Comparison of ENCODE assay signal across 8 cellular contexts in the genomic region with DNA sequence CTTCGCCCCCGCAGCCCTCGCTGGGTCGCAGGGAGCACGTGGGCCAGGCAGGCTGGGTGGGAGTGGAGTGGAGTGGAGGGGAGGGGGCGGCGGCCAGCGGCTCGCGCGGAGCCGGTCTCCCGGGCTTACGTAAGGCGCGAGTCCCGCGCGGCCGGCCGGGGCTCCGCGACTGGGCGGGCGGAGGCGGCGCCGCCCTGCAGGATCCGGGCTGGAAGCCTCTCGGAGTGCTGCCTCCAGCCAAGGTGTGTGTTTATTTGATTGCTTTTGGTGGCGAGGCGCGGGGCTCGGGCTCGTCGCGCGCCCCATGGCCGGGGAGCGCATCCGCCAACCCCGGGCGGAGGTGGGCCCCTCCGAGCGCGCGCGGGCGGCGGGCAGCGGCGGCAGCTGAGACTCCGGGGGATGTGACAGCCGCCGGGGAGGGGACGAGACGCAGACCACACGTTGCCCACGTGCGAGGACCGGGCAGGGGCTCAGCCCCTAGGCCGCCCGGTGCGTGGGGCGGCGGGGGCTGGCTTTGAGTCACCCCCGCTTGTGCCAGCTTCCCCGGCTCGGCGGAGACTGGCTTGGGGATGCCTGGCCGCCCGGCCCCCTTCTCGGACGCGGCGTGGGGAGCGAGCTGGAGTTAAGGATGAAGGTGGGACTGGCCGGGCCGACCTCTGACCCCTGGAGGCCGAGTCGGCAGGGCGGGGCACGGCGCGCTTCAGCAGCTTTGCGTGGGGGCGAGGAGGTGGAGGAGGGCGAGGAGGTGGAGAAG. TPM values are rescaled to one million over a fixed set of nuclear protein-coding genes. Genes with fewer than 3 reads are reported as not detected.
A peak's percentile ranks its signal among the peaks of the same experiment; 100 is the strongest.
DNase-seq lines count a peak whose midpoint lies in the region; ATAC-seq, FAIRE-seq and TF ChIP-seq lines count a peak whose summit lies in the region.

No MANE protein-coding gene starts in this region.

- CTCF ChIA-PET in CD4-positive, alpha-beta T cell (lab: Charles Lee): no interaction called here

- peak overlapping the region; percentile 89 for H2AFZ ChIP-seq in hepatocyte

- no peak overlapping the region for H3K27ac ChIP-seq in CD4-positive, alpha-beta T cell (ENCODE audit: low read depth, low read length)
- H3K27ac ChIP-seq in hepatocyte: peak overlapping the region; percentile 78

- no peak for FAIRE-seq in GM19239 (lab: Jason Lieb, UNC)
- no peak for FAIRE-seq in RCC 7860 (lab: Jason Lieb, UNC)

- H3K4me3 Mint-ChIP-seq in CD4-positive, alpha-beta T cell: peak overlapping the region; percentile 81

- H3K27ac Mint-ChIP-seq in CD4-positive, alpha-beta T cell: no peak overlapping the region

- peak overlapping the region; percentile 98 for H3K4me2 ChIP-seq in hepatocyte

- 1% methylated on average over 40 of the region's 88 CpGs for WGBS in hepatocyte (ENCODE audit: low lambda C conversion rate, missing lambda C conversion rate)

- ATAC-seq in CD4-positive, alpha-beta T cell (ENCODE audit: poor library complexity): peak; percentile 22
- ATAC-seq in HG03196 (IDR thresholded peaks at IDR 0.05; ENCODE audit: unreplicated experiment): peak; percentile 62
- ATAC-seq in sciatic nerve: peak; percentile 43

- H3K9me3 Mint-ChIP-seq in CD4-positive, alpha-beta T cell: no peaks in the 10 kb centered on the region

- intact Hi-C loops in CD4-positive, alpha-beta T cell (cut with DNase I, micrococcal nuclease): no loop called here
- intact Hi-C loops in sciatic nerve (cut with DNase I): no loop called here

- DNase-seq in CD4-positive, alpha-beta T cell: peak in 4 of 10 experiments; percentile 1 to 6 (median 1)
- DNase-seq in GM19239 (ENCODE audit: insufficient read length, low spot score) (peak; percentile 53), RCC 7860 (ENCODE audit: low spot score) (peak; percentile 60), anterior cingulate cortex (lab: John Stamatoyannopoulos, UW) (peak in 33 of 58 donors; percentile 6 to 54 (median 28)), hepatocyte (ENCODE audit: low spot score) (peak; percentile 78), sciatic nerve (ENCODE audit: low spot score) (peak; percentile 71), cerebellar nuclear complex (lab: John Stamatoyannopoulos, UW) (no peak)

- no peak for TF ChIP-seq CTCF in CD4-positive, alpha-beta T cell (IDR thresholded peaks at IDR 0.05)
- no peak for TF ChIP-seq CTCF in hepatocyte (IDR thresholded peaks at IDR 0.05; ENCODE audit: poor library complexity)

- H3K9me3 ChIP-seq in CD4-positive, alpha-beta T cell (ENCODE audit: control insufficient read depth, low read length): no peaks in the 10 kb centered on the region
- H3K9me3 ChIP-seq in hepatocyte (ENCODE audit: low read depth): no peaks in the 10 kb centered on the region

- peaks cover 4% of the 10 kb centered on the region for H3K4me1 ChIP-seq in hepatocyte (ENCODE audit: insufficient read depth)

- peaks cover 40% of the 10 kb centered on the region for H3K27me3 ChIP-seq in CD4-positive, alpha-beta T cell (ENCODE audit: control insufficient read depth, insufficient read depth, low read length)
- peaks cover 10% of the 10 kb centered on the region for H3K27me3 ChIP-seq in hepatocyte

- POLR2A ChIA-PET in CD4-positive, alpha-beta T cell (lab: Charles Lee): no interaction called here

- H3K79me2 ChIP-seq in hepatocyte: peaks cover 27% of the 10 kb centered on the region

- peak overlapping the region; percentile 69 for H3K4me3 ChIP-seq in hepatocyte

- no peaks in the 10 kb centered on the region for H3K9me2 ChIP-seq in hepatocyte (replicated peaks; ENCODE audit: insufficient read depth)

- peaks cover 68% of the 10 kb centered on the region for H3K27me3 Mint-ChIP-seq in CD4-positive, alpha-beta T cell

- H3K36me3 Mint-ChIP-seq in CD4-positive, alpha-beta T cell (ENCODE audit: low read depth): no peaks in the 10 kb centered on the region

- H3K4me1 Mint-ChIP-seq in CD4-positive, alpha-beta T cell (ENCODE audit: low read depth): peaks cover 15% of the 10 kb centered on the region

- H4K20me1 ChIP-seq in hepatocyte (ENCODE audit: insufficient read depth, poor library complexity, severe bottlenecking): no peaks in the 10 kb centered on the region

- H3K36me3 ChIP-seq in hepatocyte (replicated peaks; ENCODE audit: insufficient read depth, low read depth): no peaks in the 10 kb centered on the region

RNA-seq across cellular contexts. Expression of gene AK4, which starts 0.4 kb away (rescaled TPM):
- under 1 TPM; 0.08 to 0.14 TPM for total RNA-seq in CD4-positive, alpha-beta T cell
- total RNA-seq in hepatocyte: 76.1 and 82.7 TPM in 2 replicates
- 50.5 and 61.5 TPM in 2 replicates for polyA plus RNA-seq in hepatocyte
- total RNA-seq in sciatic nerve: 27.6 TPM

Comparison
In these comparisons a context has a peak if more than half of its experiments do, and no peak if none do; other contexts are left out.
1. DNase-seq: peak in GM19239 (single experiment), RCC 7860 (single experiment), anterior cingulate cortex (33 of 58), hepatocyte (single experiment) and sciatic nerve (single experiment); none in cerebellar nuclear complex (0 of 2).
2. RNA of gene AK4, which starts 0.4 kb away (total RNA-seq): 76.1 to 82.7 TPM in hepatocyte and 27.6 TPM in sciatic nerve (single experiment); 0.08 to 0.14 TPM in CD4-positive, alpha-beta T cell; every median in the first group is over 10 times any median in the second.
3. Peak in every context shown above with its lines, with median percentiles within 50 percentile points of each other: ATAC-seq.